13 cellular contexts compared by ENCODE assay signal in the genomic region with DNA sequence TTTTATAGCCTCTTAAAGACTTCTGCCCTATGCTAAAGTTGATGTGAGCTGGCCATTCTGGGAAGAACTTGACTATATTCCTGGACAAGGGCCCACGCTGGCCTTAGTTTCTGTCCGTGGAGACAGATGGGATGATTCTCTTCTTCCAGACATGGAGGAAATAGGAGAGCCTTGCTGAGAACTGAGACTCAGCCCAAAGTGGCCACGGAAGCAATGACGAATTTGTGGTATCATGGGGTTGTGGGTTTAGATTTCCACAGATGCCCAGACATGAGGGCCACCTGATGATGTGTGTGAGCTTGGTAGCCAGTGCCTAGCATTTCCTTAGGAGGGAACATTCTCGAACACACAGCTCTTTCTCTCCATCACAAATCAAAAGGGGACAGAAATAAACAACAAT.
"Had no signal": no experiment of that assay in that cellular context is flagged by ENCODE, and none has a peak within 500 bp of the region (broad histone marks: within the 10 kb centered on the region; RNA-seq: fewer than 3 reads in every experiment).

No MANE protein-coding gene starts in this region.

- H3K27me3 ChIP-seq: brain microvascular endothelial cell, right lobe of liver, upper lobe of left lung had no signal

- DNase-seq: activated T-cell treated with anti-CD3 and anti-CD28 coated beads, Interleukin-2, amount 50 U/mL, for 1 hour; amygdala; glutamatergic neuron; left colon; occipital lobe; psoas muscle; right lobe of liver; spleen; stimulated activated CD4-positive, alpha-beta T cell treated with anti-CD3 and anti-CD28 coated beads, Interleukin-1b, Interleukin-23, amount 100 ng/mL, for 48 hours; stimulated activated naive CD4-positive, alpha-beta T cell; T-helper 17 cell; upper lobe of left lung had no signal

- H3K4me3 ChIP-seq: psoas muscle, right lobe of liver, spleen, upper lobe of left lung had no signal

- H3K9me3 ChIP-seq: psoas muscle, right lobe of liver, upper lobe of left lung had no signal

- H3K27ac ChIP-seq: brain microvascular endothelial cell, psoas muscle, right lobe of liver, spleen, upper lobe of left lung had no signal

- H3K36me3 ChIP-seq: brain microvascular endothelial cell, right lobe of liver, spleen, upper lobe of left lung had no signal

- H3K4me1 ChIP-seq: psoas muscle, right lobe of liver, spleen, upper lobe of left lung had no signal
